ENCODE assay signal across 35 cellular contexts in the genomic region with DNA sequence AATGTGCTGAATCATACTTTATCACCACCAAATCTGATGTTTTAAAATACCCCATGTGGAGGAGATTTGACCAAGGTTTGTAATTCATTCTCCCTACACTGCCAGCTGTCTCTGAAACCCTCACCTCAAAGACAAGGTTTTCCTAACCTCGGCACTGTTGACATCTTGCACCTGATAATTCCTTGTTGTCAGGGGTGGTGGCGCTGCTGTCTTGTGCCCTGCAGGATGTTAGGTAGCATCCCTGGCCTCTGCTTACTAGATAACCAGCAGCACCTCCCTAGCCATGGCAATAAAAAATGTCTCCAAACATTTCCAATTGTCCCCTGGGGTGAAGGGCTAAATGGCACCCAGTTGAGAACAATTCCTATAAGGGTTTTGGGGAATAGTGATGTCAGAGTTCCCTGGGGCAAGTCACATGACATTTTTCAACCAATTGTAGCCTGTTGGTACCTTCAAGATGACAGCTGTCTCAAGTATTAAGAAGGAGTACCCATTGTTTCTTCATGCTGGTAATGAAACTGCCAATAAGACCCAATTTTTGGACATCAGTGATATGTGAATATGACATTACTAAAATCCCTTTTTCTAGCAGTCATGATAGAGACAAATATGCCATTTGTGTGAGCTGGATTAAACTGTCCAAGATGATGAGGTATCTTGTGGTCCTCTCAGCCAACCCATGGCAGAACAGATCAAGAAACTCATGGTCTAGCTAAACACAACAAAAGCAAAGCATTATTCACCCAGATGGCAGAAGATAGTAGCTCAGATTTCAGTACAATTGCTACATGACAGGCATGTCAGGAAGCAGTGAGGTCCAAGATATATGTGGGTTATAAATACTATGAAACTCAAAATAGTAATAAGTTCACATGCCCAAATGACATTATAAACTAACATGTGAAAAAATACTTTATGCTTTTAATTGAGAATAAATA.
"Had no signal": no experiment of that assay in that cellular context is flagged by ENCODE, and none has a peak within 500 bp of the region (broad histone marks: within the 10 kb centered on the region; RNA-seq: fewer than 3 reads in every experiment).

No MANE protein-coding gene starts in this region.

- FAIRE-seq: bronchial epithelial cell, endometrium, frontal cortex had no signal

- H3K9me3 ChIP-seq: esophagus squamous epithelium, neutrophil, ovary, sigmoid colon, stomach, thyroid gland, upper lobe of left lung, vagina had no signal

- H3K9me3 Mint-ChIP-seq: activated CD4-positive, alpha-beta memory T cell treated with anti-CD3 and anti-CD28 coated beads for 36 hours; activated CD4-positive, alpha-beta T cell treated with anti-CD3 and anti-CD28 coated beads, Interleukin-2, amount 10 ng/mL, durations not matched to agents 24 days and 14 days; activated naive CD8-positive, alpha-beta T cell treated with anti-CD3 and anti-CD28 coated beads, Interleukin-2, amount 50 U/mL, for 24 hours had no signal

- H3K36me3 Mint-ChIP-seq: activated CD4-positive, alpha-beta memory T cell treated with anti-CD3 and anti-CD28 coated beads for 36 hours; mesothelial cell of epicardium; stimulated activated naive B cell treated with anti-CD40 and anti-IgM and Interleukin-4, amounts not matched to agents 10 μg/mL and 1 μg/mL and 100 μg/mL, for 72 hours had no signal

- H3K4me1 ChIP-seq: esophagus squamous epithelium, stomach, thyroid gland, upper lobe of left lung, vagina had no signal

- H3K27ac Mint-ChIP-seq: activated CD4-positive, alpha-beta memory T cell treated with anti-CD3 and anti-CD28 coated beads for 36 hours; activated CD4-positive, alpha-beta T cell treated with anti-CD3 and anti-CD28 coated beads, Interleukin-2, amount 10 ng/mL, durations not matched to agents 24 days and 14 days; activated naive CD8-positive, alpha-beta T cell treated with anti-CD3 and anti-CD28 coated beads, Interleukin-2, amount 50 U/mL, for 24 hours; activated T-helper 17 cell treated with anti-CD3 and anti-CD28 coated beads, Interleukin-2, amount 50 U/mL, for 72 hours; dendritic cell treated with granulocyte-macrophage colony-stimulating factor and Interleukin-4, amounts not matched to agents 40 ng/mL and 50 ng/mL, for 4 days; mesothelial cell of epicardium; nephron progenitor cell; progenitor cell of endocrine pancreas; stimulated activated naive B cell treated with anti-CD40 and anti-IgM and Interleukin-4, amounts not matched to agents 10 μg/mL and 1 μg/mL and 100 μg/mL, for 72 hours; T-helper 17 cell had no signal

- DNase-seq: activated CD4-positive, alpha-beta memory T cell treated with anti-CD3 and anti-CD28 coated beads for 36 hours; activated CD4-positive, alpha-beta T cell treated with anti-CD3 and anti-CD28 coated beads, Interleukin-2, amount 10 ng/mL, durations not matched to agents 24 days and 14 days; activated CD4-positive, CD25-positive, alpha-beta regulatory T cell treated with anti-CD3 and anti-CD28 coated beads, Interleukin-2, amount 50 U/mL, for 72 hours; activated gamma-delta T cell treated with Interleukin-2 at 50 U/mL for 16 hours; activated naive CD4-positive, alpha-beta T cell treated with anti-CD3 and anti-CD28 coated beads, Interleukin-2, amount 50 U/mL, for 16 hours; activated naive CD8-positive, alpha-beta T cell treated with anti-CD3 and anti-CD28 coated beads, Interleukin-2, amount 50 U/mL, for 24 hours; activated T-cell treated with anti-CD3 and anti-CD28 coated beads, Interleukin-2, amount 50 U/mL, for 4 hours; esophagus squamous epithelium; islet precursor cell; left cardiac atrium; mammary epithelial cell; naive B cell; nephron progenitor cell; ovary; sigmoid colon; stimulated activated CD4-positive, alpha-beta T cell treated with anti-CD3 and anti-CD28 coated beads, Interleukin-1b, Interleukin-23, amount 100 ng/mL, for 48 hours; stimulated activated naive B cell treated with anti-CD40 and anti-IgM and Interleukin-4, amounts not matched to agents 10 μg/mL and 1 μg/mL and 100 μg/mL, for 72 hours; stomach; T-helper 17 cell; T1000; thyroid gland; upper lobe of left lung; WERI-Rb-1 had no signal

- ATAC-seq: activated naive CD8-positive, alpha-beta T cell treated with anti-CD3 and anti-CD28 coated beads, Interleukin-2, amount 50 U/mL, for 24 hours; activated T-cell treated with anti-CD3 and anti-CD28 coated beads, Interleukin-2, amount 50 U/mL, for 4 hours; activated T-helper 17 cell treated with anti-CD3 and anti-CD28 coated beads, Interleukin-2, amount 50 U/mL, for 72 hours; left cardiac atrium; stimulated activated naive B cell treated with anti-CD40 and anti-IgM and Interleukin-4, amounts not matched to agents 10 μg/mL and 1 μg/mL and 100 μg/mL, for 72 hours; T-helper 17 cell had no signal

- H3K36me3 ChIP-seq: esophagus squamous epithelium, neutrophil, ovary, sigmoid colon, stomach, thyroid gland, upper lobe of left lung, vagina, WERI-Rb-1 had no signal

- H3K4me1 Mint-ChIP-seq: activated CD4-positive, alpha-beta T cell treated with anti-CD3 and anti-CD28 coated beads, Interleukin-2, amount 10 ng/mL, durations not matched to agents 24 days and 14 days; activated naive CD8-positive, alpha-beta T cell treated with anti-CD3 and anti-CD28 coated beads, Interleukin-2, amount 50 U/mL, for 24 hours; activated T-helper 17 cell treated with anti-CD3 and anti-CD28 coated beads, Interleukin-2, amount 50 U/mL, for 72 hours; central memory CD8-positive, alpha-beta T cell; naive B cell; nephron progenitor cell; stimulated activated naive B cell treated with anti-CD40 and anti-IgM and Interleukin-4, amounts not matched to agents 10 μg/mL and 1 μg/mL and 100 μg/mL, for 72 hours; T-helper 17 cell had no signal

- H3K4me3 ChIP-seq: esophagus squamous epithelium, ovary, sigmoid colon, smooth muscle cell, stomach, thyroid gland, upper lobe of left lung, vagina had no signal

- H3K27ac ChIP-seq: epithelial cell of prostate, esophagus squamous epithelium, neutrophil, ovary, sigmoid colon, stomach, thyroid gland, upper lobe of left lung, vagina, WERI-Rb-1 had no signal

- H3K27me3 Mint-ChIP-seq: activated CD4-positive, alpha-beta memory T cell treated with anti-CD3 and anti-CD28 coated beads for 36 hours; activated naive CD8-positive, alpha-beta T cell treated with anti-CD3 and anti-CD28 coated beads, Interleukin-2, amount 50 U/mL, for 24 hours; dendritic cell treated with granulocyte-macrophage colony-stimulating factor and Interleukin-4, amounts not matched to agents 40 ng/mL and 50 ng/mL, for 4 days; progenitor cell of endocrine pancreas; stimulated activated naive B cell treated with anti-CD40 and anti-IgM and Interleukin-4, amounts not matched to agents 10 μg/mL and 1 μg/mL and 100 μg/mL, for 72 hours; T-helper 17 cell had no signal

- H3K4me2 ChIP-seq: smooth muscle cell had no signal

- H3K4me3 Mint-ChIP-seq: activated CD4-positive, alpha-beta memory T cell treated with anti-CD3 and anti-CD28 coated beads for 36 hours; activated CD4-positive, alpha-beta T cell treated with anti-CD3 and anti-CD28 coated beads, Interleukin-2, amount 10 ng/mL, durations not matched to agents 24 days and 14 days; activated naive CD8-positive, alpha-beta T cell treated with anti-CD3 and anti-CD28 coated beads, Interleukin-2, amount 50 U/mL, for 24 hours; activated T-cell treated with anti-CD3 and anti-CD28 coated beads, Interleukin-2, amount 50 U/mL, for 4 hours; activated T-helper 17 cell treated with anti-CD3 and anti-CD28 coated beads, Interleukin-2, amount 50 U/mL, for 72 hours; central memory CD8-positive, alpha-beta T cell; dendritic cell treated with granulocyte-macrophage colony-stimulating factor and Interleukin-4, amounts not matched to agents 40 ng/mL and 50 ng/mL, for 4 days; mesothelial cell of epicardium; naive B cell; nephron progenitor cell; stimulated activated naive B cell treated with anti-CD40 and anti-IgM and Interleukin-4, amounts not matched to agents 10 μg/mL and 1 μg/mL and 100 μg/mL, for 72 hours; T-helper 17 cell had no signal

- H3K27me3 ChIP-seq: esophagus squamous epithelium, neutrophil, ovary, sigmoid colon, stomach, thyroid gland, upper lobe of left lung, vagina had no signal
